ENCODE assay signal across 8 cellular contexts in the genomic region with DNA sequence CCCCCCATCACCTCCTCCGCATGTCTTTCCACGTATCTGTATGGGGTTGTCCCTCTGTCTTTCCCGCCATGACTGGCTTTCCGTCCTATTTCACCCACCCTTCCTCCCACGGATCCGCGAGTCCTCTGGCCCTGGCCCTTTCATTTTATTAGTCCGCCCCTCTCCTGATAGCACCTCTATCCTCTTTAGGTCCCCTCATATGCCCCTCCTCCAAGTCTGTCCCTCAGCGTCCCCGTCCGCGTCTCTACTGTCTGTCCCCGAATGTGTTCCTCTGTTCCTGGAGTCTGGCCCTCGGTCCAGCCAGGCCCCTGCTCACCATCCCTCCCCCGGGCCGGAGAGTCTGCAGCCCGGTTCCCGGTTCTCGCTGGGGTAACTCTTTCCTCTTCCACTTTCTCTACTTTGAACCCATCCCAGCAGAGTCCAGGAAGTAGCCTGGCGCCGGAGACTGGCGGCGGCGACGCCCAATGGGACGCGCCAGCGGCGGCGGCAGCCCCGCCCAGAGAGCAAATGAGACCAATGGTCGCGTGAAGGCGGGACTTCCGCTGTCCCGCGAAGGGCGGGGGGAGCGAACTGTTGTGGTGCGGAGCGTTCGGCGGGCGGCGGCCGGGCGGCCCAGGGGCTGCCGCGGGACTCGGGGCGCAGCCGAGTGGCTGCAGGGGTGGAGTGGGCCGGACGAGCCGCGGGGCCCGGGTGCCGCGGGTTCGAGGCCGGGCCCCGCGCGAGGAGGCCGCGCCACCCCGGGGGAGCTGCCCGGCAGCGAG. TPM values are rescaled to one million over a fixed set of nuclear protein-coding genes. Genes with fewer than 3 reads are reported as not detected.
DNase-seq lines count a peak whose midpoint lies in the region; ATAC-seq and TF ChIP-seq lines count a peak whose summit lies in the region.

A gene with protein sequence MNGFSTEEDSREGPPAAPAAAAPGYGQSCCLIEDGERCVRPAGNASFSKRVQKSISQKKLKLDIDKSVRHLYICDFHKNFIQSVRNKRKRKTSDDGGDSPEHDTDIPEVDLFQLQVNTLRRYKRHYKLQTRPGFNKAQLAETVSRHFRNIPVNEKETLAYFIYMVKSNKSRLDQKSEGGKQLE (plus strand): TSS at position 576 of the 761 bp plus-strand sequence. CDS start 608 bp downstream, outside the sequence.

- H3K36me3 Mint-ChIP-seq in CD4-positive, CD25-positive, alpha-beta regulatory T cell = peaks cover 30% of the 10 kb centered on the region

- H3K27ac Mint-ChIP-seq in CD4-positive, CD25-positive, alpha-beta regulatory T cell = peak within 1 kb of the TSS; percentile 96 to 99 (median 96)

- ATAC-seq in CD4-positive, CD25-positive, alpha-beta regulatory T cell (ENCODE audit: low read depth in 2 of 2) = peak; percentile 95
- ATAC-seq in GM19397 (IDR thresholded peaks at IDR 0.05; ENCODE audit: unreplicated experiment) (peak; percentile 96), HG03565 (IDR thresholded peaks at IDR 0.05; ENCODE audit: unreplicated experiment) (peak; percentile 97)

- H3K9ac ChIP-seq in liver (ENCODE audit: low read depth in 1 of 2, low read length in 2 of 2) = peak within 1 kb of the TSS; percentile 88 to 94

- peak; percentile 94 to 97 (median 95) for DNase-seq in CD4-positive, CD25-positive, alpha-beta regulatory T cell
- peak; percentile 91 for DNase-seq in NCI-H82 (lab: John Stamatoyannopoulos, UW)
- peak; percentile 94 for DNase-seq in activated CD4-positive, alpha-beta T cell treated with anti-CD3 and anti-CD28 coated beads, Interleukin-2, amount 50 U/mL, for 48 hours
- peak; percentile 94 for DNase-seq in dermis blood vessel endothelial cell
- peak; percentile 95 for DNase-seq in stimulated activated CD4-positive, alpha-beta T cell treated with anti-CD3 and anti-CD28 coated beads, Interleukin-4, amount 100 ng/mL, for 1 hour

- peak within 1 kb of the TSS; percentile 93 for H3K4me3 ChIP-seq in CD4-positive, CD25-positive, alpha-beta regulatory T cell (ENCODE audit: low read depth, low read length)
- H3K4me3 ChIP-seq in liver (ENCODE audit: low read depth in 1 of 3, low read length in 3 of 3) = peak within 1 kb of the TSS; percentile 90 to 97 (median 97)

- TF ChIP-seq RAD21 in liver (IDR thresholded peaks at IDR 0.05) = no peak

- WGBS in liver = under 1% methylated on average over 69 of the region's 69 CpGs

- peaks cover 46% of the 10 kb centered on the region for H3K4me1 ChIP-seq in CD4-positive, CD25-positive, alpha-beta regulatory T cell (ENCODE audit: control insufficient read depth, insufficient read depth, low read length, poor library complexity, severe bottlenecking)
- peaks cover 0 to 23% (median 17%) of the 10 kb centered on the region in 4 donors for H3K4me1 ChIP-seq in liver (ENCODE audit: control insufficient read depth in 4 of 4, insufficient read depth in 4 of 4, low read length in 3 of 4)

- TF ChIP-seq CTCF in liver (IDR thresholded peaks at IDR 0.05; ENCODE audit: low read depth, low read length, missing input control) = no peak

- no peaks in the 10 kb centered on the region for H3K9me3 Mint-ChIP-seq in CD4-positive, CD25-positive, alpha-beta regulatory T cell

- H3K27me3 ChIP-seq in CD4-positive, CD25-positive, alpha-beta regulatory T cell (ENCODE audit: control insufficient read depth, insufficient read depth, low read length) = no peaks in the 10 kb centered on the region
- no peaks in the 10 kb centered on the region for H3K27me3 ChIP-seq in liver (ENCODE audit: control insufficient read depth in 4 of 4, insufficient read depth in 4 of 4, low read length in 3 of 4)

- H3K4me3 Mint-ChIP-seq in CD4-positive, CD25-positive, alpha-beta regulatory T cell = peak within 1 kb of the TSS; percentile 99 to 100 (median 100)

- H3K27ac ChIP-seq in CD4-positive, CD25-positive, alpha-beta regulatory T cell (ENCODE audit: insufficient read depth, low read length, poor library complexity, severe bottlenecking) = peak within 1 kb of the TSS; percentile 72
- H3K27ac ChIP-seq in liver (ENCODE audit: low read depth in 1 of 2, low read length in 2 of 2) = peak within 1 kb of the TSS; percentile 80 to 83

- H3K27me3 Mint-ChIP-seq in CD4-positive, CD25-positive, alpha-beta regulatory T cell = peaks cover 4% of the 10 kb centered on the region

- H3K4me1 Mint-ChIP-seq in CD4-positive, CD25-positive, alpha-beta regulatory T cell = peaks cover 31 to 78% (median 54%) of the 10 kb centered on the region in 4 donors

- H3K9me3 ChIP-seq in CD4-positive, CD25-positive, alpha-beta regulatory T cell (ENCODE audit: control insufficient read depth in 2 of 2, low read length in 2 of 2) = no peaks in the 10 kb centered on the region
- H3K9me3 ChIP-seq in liver (ENCODE audit: control insufficient read depth in 4 of 4, low read length in 3 of 4) = no peaks in the 10 kb centered on the region

- peaks cover 25% of the 10 kb centered on the region for H3K36me3 ChIP-seq in CD4-positive, CD25-positive, alpha-beta regulatory T cell (ENCODE audit: control insufficient read depth, insufficient read depth, low read length)
- H3K36me3 ChIP-seq in liver (ENCODE audit: control insufficient read depth in 4 of 4, insufficient read depth in 3 of 4, low read depth in 1 of 4, low read length in 3 of 4) = peaks cover 0 to 19% (median 6%) of the 10 kb centered on the region in 4 donors

TF ChIP-seq in liver, 16 proteins besides CTCF, POLR2A, EP300 and RAD21:
- TF ChIP-seq RXRA (IDR thresholded peaks at IDR 0.05) = no peak
- peak; percentile 71 to 91 for TF ChIP-seq GABPA (IDR thresholded peaks at IDR 0.05 in 1 of 2, conservative IDR thresholded peaks at IDR 0.05 in 1 of 2)
- TF ChIP-seq, protein P1, sequence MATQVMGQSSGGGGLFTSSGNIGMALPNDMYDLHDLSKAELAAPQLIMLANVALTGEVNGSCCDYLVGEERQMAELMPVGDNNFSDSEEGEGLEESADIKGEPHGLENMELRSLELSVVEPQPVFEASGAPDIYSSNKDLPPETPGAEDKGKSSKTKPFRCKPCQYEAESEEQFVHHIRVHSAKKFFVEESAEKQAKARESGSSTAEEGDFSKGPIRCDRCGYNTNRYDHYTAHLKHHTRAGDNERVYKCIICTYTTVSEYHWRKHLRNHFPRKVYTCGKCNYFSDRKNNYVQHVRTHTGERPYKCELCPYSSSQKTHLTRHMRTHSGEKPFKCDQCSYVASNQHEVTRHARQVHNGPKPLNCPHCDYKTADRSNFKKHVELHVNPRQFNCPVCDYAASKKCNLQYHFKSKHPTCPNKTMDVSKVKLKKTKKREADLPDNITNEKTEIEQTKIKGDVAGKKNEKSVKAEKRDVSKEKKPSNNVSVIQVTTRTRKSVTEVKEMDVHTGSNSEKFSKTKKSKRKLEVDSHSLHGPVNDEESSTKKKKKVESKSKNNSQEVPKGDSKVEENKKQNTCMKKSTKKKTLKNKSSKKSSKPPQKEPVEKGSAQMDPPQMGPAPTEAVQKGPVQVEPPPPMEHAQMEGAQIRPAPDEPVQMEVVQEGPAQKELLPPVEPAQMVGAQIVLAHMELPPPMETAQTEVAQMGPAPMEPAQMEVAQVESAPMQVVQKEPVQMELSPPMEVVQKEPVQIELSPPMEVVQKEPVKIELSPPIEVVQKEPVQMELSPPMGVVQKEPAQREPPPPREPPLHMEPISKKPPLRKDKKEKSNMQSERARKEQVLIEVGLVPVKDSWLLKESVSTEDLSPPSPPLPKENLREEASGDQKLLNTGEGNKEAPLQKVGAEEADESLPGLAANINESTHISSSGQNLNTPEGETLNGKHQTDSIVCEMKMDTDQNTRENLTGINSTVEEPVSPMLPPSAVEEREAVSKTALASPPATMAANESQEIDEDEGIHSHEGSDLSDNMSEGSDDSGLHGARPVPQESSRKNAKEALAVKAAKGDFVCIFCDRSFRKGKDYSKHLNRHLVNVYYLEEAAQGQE (IDR thresholded peaks at IDR 0.05) = peak; percentile 87
- TF ChIP-seq, protein P2, sequence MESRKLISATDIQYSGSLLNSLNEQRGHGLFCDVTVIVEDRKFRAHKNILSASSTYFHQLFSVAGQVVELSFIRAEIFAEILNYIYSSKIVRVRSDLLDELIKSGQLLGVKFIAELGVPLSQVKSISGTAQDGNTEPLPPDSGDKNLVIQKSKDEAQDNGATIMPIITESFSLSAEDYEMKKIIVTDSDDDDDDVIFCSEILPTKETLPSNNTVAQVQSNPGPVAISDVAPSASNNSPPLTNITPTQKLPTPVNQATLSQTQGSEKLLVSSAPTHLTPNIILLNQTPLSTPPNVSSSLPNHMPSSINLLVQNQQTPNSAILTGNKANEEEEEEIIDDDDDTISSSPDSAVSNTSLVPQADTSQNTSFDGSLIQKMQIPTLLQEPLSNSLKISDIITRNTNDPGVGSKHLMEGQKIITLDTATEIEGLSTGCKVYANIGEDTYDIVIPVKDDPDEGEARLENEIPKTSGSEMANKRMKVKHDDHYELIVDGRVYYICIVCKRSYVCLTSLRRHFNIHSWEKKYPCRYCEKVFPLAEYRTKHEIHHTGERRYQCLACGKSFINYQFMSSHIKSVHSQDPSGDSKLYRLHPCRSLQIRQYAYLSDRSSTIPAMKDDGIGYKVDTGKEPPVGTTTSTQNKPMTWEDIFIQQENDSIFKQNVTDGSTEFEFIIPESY (IDR thresholded peaks at IDR 0.05) = no peak
- peak; percentile 50 for TF ChIP-seq YY1 (IDR thresholded peaks at IDR 0.05)
- peak; percentile 91 for TF ChIP-seq SP1 (IDR thresholded peaks at IDR 0.05)
- TF ChIP-seq HNF4G (IDR thresholded peaks at IDR 0.05) = peak; percentile 52
- peak; percentile 95 for TF ChIP-seq TAF1 (conservative IDR thresholded peaks at IDR 0.05)
- peak in 1 of 2 donors; percentile 71 for TF ChIP-seq HNF4A (conservative IDR thresholded peaks at IDR 0.05)

RNA-seq across cellular contexts. Expression of the gene that starts here (rescaled TPM):
- 54.9 TPM for total RNA-seq in CD4-positive, CD25-positive, alpha-beta regulatory T cell
- 10 to 100 TPM; 30.9 to 47.3 (median 36.5) TPM for polyA plus RNA-seq in CD4-positive, CD25-positive, alpha-beta regulatory T cell
- total RNA-seq in dermis blood vessel endothelial cell (25.7 and 40.6 TPM in 2 replicates), liver (10 to 100 TPM in 1 of 2 donors, 1 to 10 TPM in 1; 9.5 to 11.1 TPM)
- 1 to 10 TPM; 6.3 to 7.7 TPM for polyA plus RNA-seq in liver

Comparison
In these comparisons a context has a peak if more than half of its experiments do, and no peak if none do; other contexts are left out.
1. Peak in every context shown above with its lines: DNase-seq, ATAC-seq, H3K4me3 ChIP-seq and H3K27ac ChIP-seq.